In the genomic region with DNA sequence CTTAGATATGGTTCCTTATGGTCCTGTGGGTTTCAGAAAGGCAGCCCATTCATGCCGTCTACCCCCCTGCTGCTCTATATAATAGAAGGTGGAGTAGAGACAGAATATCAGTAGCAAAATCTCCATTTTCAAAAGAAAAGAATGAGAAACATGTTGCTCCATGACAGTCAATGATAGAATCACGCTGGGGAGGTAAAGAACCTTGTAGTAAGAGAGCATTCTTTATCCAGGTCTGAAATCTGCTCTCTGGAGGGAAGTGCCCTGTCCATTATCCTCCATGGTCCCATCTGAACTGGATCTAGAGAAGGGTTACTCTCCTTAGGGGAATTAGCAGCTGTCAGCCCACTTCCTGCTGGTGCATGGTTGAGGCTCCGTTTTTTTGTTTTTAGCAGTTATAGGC, we compare ENCODE assay signal across 26 cellular contexts.
"Had no signal": no experiment of that assay in that cellular context is flagged by ENCODE, and none has a peak within 500 bp of the region (broad histone marks: within the 10 kb centered on the region; RNA-seq: fewer than 3 reads in every experiment).

No MANE protein-coding gene starts in this region.

- H3K27ac ChIP-seq: gastroesophageal sphincter, hepatocyte, left lung, ovary, skin epidermis, thoracic aorta had no signal

- H3K36me3 ChIP-seq: gastroesophageal sphincter, left lung, ovary, thoracic aorta had no signal

- H3K9me3 ChIP-seq: gastroesophageal sphincter, left lung, ovary, thoracic aorta had no signal

- H3K9me3 Mint-ChIP-seq: effector memory CD8-positive, alpha-beta T cell; stimulated activated effector memory CD8-positive, alpha-beta T cell treated with anti-CD3 and anti-CD28 coated beads, Interleukin-12 subunit alpha, Interleukin-12 subunit beta, amount 100 ng/mL, for 72 hours; T-helper 2 cell treated with Interferon-gamma antibody and Interleukin-4, amounts not matched to agents 5 μg/mL and 100 μg/mL, for 36 hours had no signal

- ATAC-seq: activated T-cell treated with anti-CD3 and anti-CD28 coated beads, Interleukin-2, amount 50 U/mL, for 72 hours; effector memory CD8-positive, alpha-beta T cell; gastroesophageal sphincter; left lung; sciatic nerve; stimulated activated effector memory CD8-positive, alpha-beta T cell treated with anti-CD3 and anti-CD28 coated beads, Interleukin-12 subunit alpha, Interleukin-12 subunit beta, amount 100 ng/mL, for 72 hours had no signal

- H3K4me3 ChIP-seq: gastroesophageal sphincter, hepatocyte, left lung, lung, ovary, skin epidermis, thoracic aorta had no signal

- DNase-seq: activated CD4-positive, alpha-beta T cell treated with anti-CD3 and anti-CD28 coated beads for 4 hours; activated CD4-positive, alpha-beta T cell treated with anti-CD3 and anti-CD28 coated beads, Interleukin-2, amount 50 U/mL, for 4 hours; activated effector memory CD4-positive, alpha-beta T cell treated with Interleukin-2 at 50 U/mL for 16 hours; activated naive CD4-positive, alpha-beta T cell treated with Interleukin-2 at 50 U/mL for 16 hours; activated T-cell treated with anti-CD3 and anti-CD28 coated beads for 4 hours; activated T-cell treated with anti-CD3 and anti-CD28 coated beads, Interleukin-2, amount 50 U/mL, for 72 hours; anterior cingulate cortex; effector memory CD8-positive, alpha-beta T cell; kidney glomerular epithelial cell; left lung; ovary; stimulated activated CD4-positive, alpha-beta T cell treated with anti-CD3 and anti-CD28 coated beads, Interleukin-4, amount 100 ng/mL, for 24 hours; T-helper 1 cell had no signal

- H3K4me1 Mint-ChIP-seq: stimulated activated effector memory CD8-positive, alpha-beta T cell treated with anti-CD3 and anti-CD28 coated beads, Interleukin-12 subunit alpha, Interleukin-12 subunit beta, amount 100 ng/mL, for 72 hours had no signal

- H3K4me3 Mint-ChIP-seq: activated naive CD8-positive, alpha-beta T cell; activated T-cell treated with anti-CD3 and anti-CD28 coated beads, Interleukin-2, amount 50 U/mL, for 72 hours; central memory CD8-positive, alpha-beta T cell; effector memory CD8-positive, alpha-beta T cell; nephron; stimulated activated effector memory CD8-positive, alpha-beta T cell treated with anti-CD3 and anti-CD28 coated beads, Interleukin-12 subunit alpha, Interleukin-12 subunit beta, amount 100 ng/mL, for 72 hours; stimulated activated naive CD8-positive, alpha-beta T cell treated with anti-CD3 and anti-CD28 coated beads, Interleukin-15, Interleukin-2, amounts not matched to agents 100 ng/mL and 50 ng/mL, for 24 hours; T-helper 2 cell treated with Interferon-gamma antibody and Interleukin-4, amounts not matched to agents 5 μg/mL and 100 μg/mL, for 36 hours had no signal

- H3K36me3 Mint-ChIP-seq: stimulated activated effector memory CD8-positive, alpha-beta T cell treated with anti-CD3 and anti-CD28 coated beads, Interleukin-12 subunit alpha, Interleukin-12 subunit beta, amount 100 ng/mL, for 72 hours had no signal

- H3K27ac Mint-ChIP-seq: activated naive CD8-positive, alpha-beta T cell; activated T-cell treated with anti-CD3 and anti-CD28 coated beads, Interleukin-2, amount 50 U/mL, for 72 hours; effector memory CD8-positive, alpha-beta T cell; nephron; progenitor cell of endocrine pancreas; stimulated activated effector memory CD8-positive, alpha-beta T cell treated with anti-CD3 and anti-CD28 coated beads, Interleukin-12 subunit alpha, Interleukin-12 subunit beta, amount 100 ng/mL, for 72 hours; stimulated activated naive CD8-positive, alpha-beta T cell treated with anti-CD3 and anti-CD28 coated beads, Interleukin-15, Interleukin-2, amounts not matched to agents 100 ng/mL and 50 ng/mL, for 24 hours; T-helper 2 cell treated with Interferon-gamma antibody and Interleukin-4, amounts not matched to agents 5 μg/mL and 100 μg/mL, for 36 hours had no signal

- H3K27me3 ChIP-seq: gastroesophageal sphincter, hepatocyte, left lung, ovary had no signal

- H3K4me1 ChIP-seq: gastroesophageal sphincter, left lung had no signal

- H3K27me3 Mint-ChIP-seq: activated naive CD8-positive, alpha-beta T cell; central memory CD8-positive, alpha-beta T cell; effector memory CD8-positive, alpha-beta T cell; progenitor cell of endocrine pancreas; stimulated activated naive CD8-positive, alpha-beta T cell treated with anti-CD3 and anti-CD28 coated beads, Interleukin-15, Interleukin-2, amounts not matched to agents 100 ng/mL and 50 ng/mL, for 24 hours had no signal
